16 cellular contexts compared by ENCODE assay signal in genomic region chr2:137693521-137693920, GRCh38.
A peak's percentile ranks its signal among the peaks of the same experiment; 100 is the strongest.
DNase-seq lines count a peak whose midpoint lies in the region; ATAC-seq, FAIRE-seq and TF ChIP-seq lines count a peak whose summit lies in the region.
"Had no signal": no experiment of that assay in that cellular context is flagged by ENCODE, and none has a peak within 500 bp of the region (broad histone marks: within the 10 kb centered on the region; RNA-seq: fewer than 3 reads in every experiment).

No MANE protein-coding gene starts in this region.

- TF ChIP-seq POLR2A in H1 (IDR thresholded peaks at IDR 0.05; ENCODE audit: control extremely low read depth in 1 of 2, low read depth in 2 of 2, low read length in 2 of 2) (no peak), GM12891 (IDR thresholded peaks at IDR 0.05; ENCODE audit: low read depth, low read length) (no peak)

- ATAC-seq in GM19452 (IDR thresholded peaks at IDR 0.05; ENCODE audit: unreplicated experiment) (peak; percentile 85), HG03558 (IDR thresholded peaks at IDR 0.05; ENCODE audit: extremely low read depth, unreplicated experiment) (peak; percentile 46), left ventricle myocardium superior (no peak), Right ventricle myocardium inferior (no peak)
- ATAC-seq: body of pancreas; CD8-positive, alpha-beta T cell; K562; lower lobe of right lung had no signal

- H3K4me2 ChIP-seq in BLaER1 = peak overlapping the region; percentile 25
- no peak overlapping the region for H3K4me2 ChIP-seq in H1 (ENCODE audit: insufficient read depth in 1 of 2, low read depth in 2 of 2, low read length in 2 of 2)

- H3K14ac ChIP-seq in H1 (ENCODE audit: insufficient read length) = no peak overlapping the region

- no peak overlapping the region for H2BK12ac ChIP-seq in H1 (ENCODE audit: low read depth, low read length)

- DNase-seq in H1 (ENCODE audit: low read depth in 1 of 2, low spot score in 2 of 2) (no peak), GM13977 (ENCODE audit: low spot score) (no peak), GM12891 (ENCODE audit: insufficient read length, low spot score) (no peak), left ventricle myocardium superior (no peak), Right ventricle myocardium inferior (ENCODE audit: missing footprints) (no peak)
- DNase-seq: body of pancreas; CD8-positive, alpha-beta T cell; lower lobe of right lung; NCI-H1092 treated with DMSO at 0.1 percent for 48 hours; NCI-H748 treated with DMSO at 0.1 percent for 48 hours; ovary had no signal

- 0 out of 2 replicates have a peak overlapping the region, but pooled peaks have one; percentile 39 for H2AFZ ChIP-seq in H1 (ENCODE audit: low read length)

- H3K56ac ChIP-seq in H1 (replicated peaks; ENCODE audit: insufficient read length, low read depth, low read length) = no peak overlapping the region

- no peak overlapping the region for H3K4me3 ChIP-seq in BLaER1
- H3K4me3 ChIP-seq in H1 (ENCODE audit: extremely low read depth in 1 of 4, insufficient read depth in 2 of 4, low read depth in 3 of 4, low read length in 4 of 4) = no peak overlapping the region
- H3K4me3 ChIP-seq: body of pancreas, K562, lower lobe of right lung, ovary had no signal

- H3K4me1 ChIP-seq in BLaER1 (peaks cover 5% of the 10 kb centered on the region; the same call in 1 of the 2 replicates), H1 (replicated peaks in 1 of 4; ENCODE audit: control insufficient read depth in 3 of 4, insufficient read depth in 4 of 4, low read length in 3 of 4) (no peaks in the 10 kb centered on the region)
- H3K4me1 ChIP-seq: body of pancreas, lower lobe of right lung had no signal

- H2BK120ac ChIP-seq in H1 (replicated peaks; ENCODE audit: low read depth, low read length) = no peak overlapping the region

- TF ChIP-seq CTCF in H1 (IDR thresholded peaks at IDR 0.05; ENCODE audit: control extremely low read depth in 1 of 3, insufficient read depth in 1 of 3, low read depth in 1 of 3, low read length in 3 of 3) = no peak
- TF ChIP-seq CTCF in GM13977 (IDR thresholded peaks at IDR 0.05; ENCODE audit: extremely low read depth, insufficient read depth, missing control alignments) = no peak

- H4K20me1 ChIP-seq in BLaER1 = no peaks in the 10 kb centered on the region
- H4K20me1 ChIP-seq in H1 (replicated peaks in 1 of 2; ENCODE audit: control insufficient read depth in 1 of 2, insufficient read depth in 2 of 2, low read length in 2 of 2) = no peaks in the 10 kb centered on the region

- H2BK5ac ChIP-seq in H1 (ENCODE audit: low read depth, low read length) = no peak overlapping the region

- H2BK20ac ChIP-seq in H1 (ENCODE audit: low read length) = no peak overlapping the region

- H3K27me3 ChIP-seq in BLaER1 = no peaks in the 10 kb centered on the region
- H3K27me3 ChIP-seq in H1 (replicated peaks in 1 of 4; ENCODE audit: control insufficient read depth in 3 of 4, extremely low read depth in 1 of 4, insufficient read depth in 3 of 4, low read length in 3 of 4) = no peaks in the 10 kb centered on the region
- H3K27me3 ChIP-seq: body of pancreas, ovary had no signal

- no peak overlapping the region for H3K23ac ChIP-seq in H1 (ENCODE audit: insufficient read length)

- H3K23me2 ChIP-seq in H1 (ENCODE audit: low read depth, low read length) = no peaks in the 10 kb centered on the region

- H3K9ac ChIP-seq in BLaER1 (no peak overlapping the region), H1 (replicated peaks in 1 of 4; ENCODE audit: extremely low read depth in 1 of 4, low read depth in 3 of 4, low read length in 3 of 4) (no peak overlapping the region)

- no peak for TF ChIP-seq RAD21 in H1 (IDR thresholded peaks at IDR 0.05 in 1 of 2, conservative IDR thresholded peaks at IDR 0.05 in 1 of 2; ENCODE audit: low read depth in 2 of 2, low read length in 2 of 2)

- no peak for TF ChIP-seq EP300 in H1 (IDR thresholded peaks at IDR 0.05; ENCODE audit: borderline replicate concordance in 1 of 2, low read depth in 2 of 2, low read length in 2 of 2)

- CTCF ChIA-PET in H1 (lab: Charles Lee; ENCODE audit: partially characterized antibody) = interaction anchor here (0.6 kb wide), 1 partner anchor 213 kb away, joined by 3 read pairs; no protein-coding TSS in a partner anchor

- H3K27ac ChIP-seq in BLaER1 = no peak overlapping the region
- no peak overlapping the region for H3K27ac ChIP-seq in H1 (ENCODE audit: low read depth, low read length)
- H3K27ac ChIP-seq: body of pancreas, epithelial cell of prostate, lower lobe of right lung, ovary had no signal

- 40% methylated on average over 2 of the region's 2 CpGs; no CpG with 5 or more reads in 1 of the 2 experiments for WGBS in H1 (ENCODE audit: extremely low coverage in 1 of 2, insufficient coverage in 1 of 2, insufficient read length in 1 of 2, insufficient replicate concordance in 2 of 2, low coverage in 1 of 2, low lambda C conversion rate in 2 of 2, missing lambda C conversion rate in 1 of 2), 2 experiments

- H2AK5ac ChIP-seq in H1 (ENCODE audit: low read depth, low read length) = no peak overlapping the region

- H2BK15ac ChIP-seq in H1 (ENCODE audit: low read length) = no peak overlapping the region

- no peak overlapping the region for H4K5ac ChIP-seq in H1 (ENCODE audit: insufficient read length, low read depth, low read length)

- FAIRE-seq in H1 (lab: Jason Lieb, UNC) = no peak
- FAIRE-seq in GM12891 (lab: Jason Lieb, UNC) = no peak
- FAIRE-seq: K562 had no signal

- no peak overlapping the region for H4K8ac ChIP-seq in H1 (ENCODE audit: extremely low read depth, insufficient read depth, low read length)

- H3K36me3 ChIP-seq in BLaER1 = no peaks in the 10 kb centered on the region
- H3K36me3 ChIP-seq in H1 (ENCODE audit: control insufficient read depth in 2 of 4, insufficient read depth in 4 of 4, low read length in 3 of 4) = no peaks in the 10 kb centered on the region
- H3K36me3 ChIP-seq: lower lobe of right lung, ovary had no signal

- POLR2A ChIA-PET in H1 (lab: Charles Lee; ENCODE audit: partially characterized antibody) = no interaction called here

- intact Hi-C loops in left ventricle myocardium superior (cut with micrococcal nuclease) = no loop called here
- intact Hi-C loops in Right ventricle myocardium inferior (cut with DNase I) = no loop called here

- H3K9me3 ChIP-seq in BLaER1 (no peaks in the 10 kb centered on the region), H1 (ENCODE audit: insufficient read depth in 2 of 2, low read depth in 1 of 2, low read length in 1 of 2) (no peaks in the 10 kb centered on the region)
- H3K9me3 ChIP-seq: body of pancreas, lower lobe of right lung, ovary had no signal

- H3K79me2 ChIP-seq in H1 (ENCODE audit: control insufficient read depth in 1 of 2, insufficient read depth in 2 of 2, low read length in 2 of 2) = no peaks in the 10 kb centered on the region

- no peaks in the 10 kb centered on the region for H3K79me1 ChIP-seq in H1 (ENCODE audit: low read depth, low read length)

- no peak overlapping the region for H3K18ac ChIP-seq in H1 (ENCODE audit: extremely low read depth, low read length)

- no peak overlapping the region for H4K91ac ChIP-seq in H1 (replicated peaks; ENCODE audit: insufficient read length, low read length)

- H3K4ac ChIP-seq in H1 (replicated peaks; ENCODE audit: insufficient read length, low read depth, low read length) = no peak overlapping the region

- in situ Hi-C loops in GM13977 (cut with MboI; ENCODE audit: low pct_unique_long_range_greater_than_20kb, low sequenced_read_pairs, unreplicated experiment) = no loop called here

TF ChIP-seq in H1, 55 proteins besides CTCF, POLR2A, EP300 and RAD21 (continues in another document):
- TF ChIP-seq CHD1 (IDR thresholded peaks at IDR 0.05; ENCODE audit: low read depth, low read length) = no peak
- no peak for TF ChIP-seq CBX5 (IDR thresholded peaks at IDR 0.05; ENCODE audit: low read depth, low read length)
- no peak for TF ChIP-seq RNF2 (IDR thresholded peaks at IDR 0.05; ENCODE audit: borderline replicate concordance, low read depth, low read length, missing control alignments, poor library complexity, severe bottlenecking)
- no peak for TF ChIP-seq JUND (IDR thresholded peaks at IDR 0.05; ENCODE audit: low read length)
- TF ChIP-seq E2F6 (IDR thresholded peaks at IDR 0.05) = no peak
- no peak for TF ChIP-seq MAX (IDR thresholded peaks at IDR 0.05)
- no peak for TF ChIP-seq POLR2AphosphoS5 (IDR thresholded peaks at IDR 0.05; ENCODE audit: low read depth, low read length)
- no peak for TF ChIP-seq FOSL1 (IDR thresholded peaks at IDR 0.05; ENCODE audit: insufficient read depth, low read depth, low read length)
- TF ChIP-seq SP2 (IDR thresholded peaks at IDR 0.05; ENCODE audit: low read length) = no peak

TF ChIP-seq in GM12891, 5 proteins besides CTCF, POLR2A, EP300 and RAD21:
- TF ChIP-seq SPI1 (IDR thresholded peaks at IDR 0.05; ENCODE audit: low read depth, low read length) = no peak
- no peak for TF ChIP-seq PAX5 (IDR thresholded peaks at IDR 0.05; ENCODE audit: insufficient read depth, low read length, severe bottlenecking)
- no peak for TF ChIP-seq TAF1 (IDR thresholded peaks at IDR 0.05; ENCODE audit: low read depth, low read length)
- TF ChIP-seq POU2F2 (IDR thresholded peaks at IDR 0.05; ENCODE audit: low read depth, low read length) = no peak
- no peak for TF ChIP-seq POLR2AphosphoS5 (IDR thresholded peaks at IDR 0.05; ENCODE audit: low read depth, low read length)

Comparison
In these comparisons a context has a peak if more than half of its experiments do, and no peak if none do; other contexts are left out.
1. ATAC-seq: peak in GM19452 (single experiment) and HG03558 (single experiment); none in left ventricle myocardium superior (single experiment) and Right ventricle myocardium inferior (single experiment).